ENCODE assay signal across 10 cellular contexts in genomic region chr17:42548993-42549755, GRCh38. TPM values are rescaled to one million over a fixed set of nuclear protein-coding genes. Genes with fewer than 3 reads are reported as not detected.
A peak's percentile ranks its signal among the peaks of the same experiment; 100 is the strongest.
DNase-seq lines count a peak whose midpoint lies in the region; ATAC-seq and FAIRE-seq lines count a peak whose summit lies in the region.
"Had no signal": no experiment of that assay in that cellular context is flagged by ENCODE, and none has a peak within 500 bp of the region (broad histone marks: within the 10 kb centered on the region; RNA-seq: fewer than 3 reads in every experiment).

No MANE protein-coding gene starts in this region.

- peaks cover 5% of the 10 kb centered on the region for H3K4me1 ChIP-seq in CD8-positive, alpha-beta memory T cell (ENCODE audit: insufficient read depth, low read length)

- no peak for DNase-seq in CD8-positive, alpha-beta memory T cell
- DNase-seq in HTR-8/SVneo (ENCODE audit: insufficient read length, low spot score) (no peak), NCI-H526 treated with DMSO at 0.1 percent for 48 hours (lab: John Stamatoyannopoulos, UW) (no peak)
- DNase-seq in activated naive CD8-positive, alpha-beta T cell treated with anti-CD3 and anti-CD28 coated beads, Interleukin-2, amount 10 ng/mL, durations not matched to agents 7 days and 5 days, result no peak
- DNase-seq in naive thymus-derived CD8-positive, alpha-beta T cell, result no peak
- DNase-seq: mesenchymal stem cell had no signal

- ATAC-seq in activated naive CD8-positive, alpha-beta T cell treated with anti-CD3 and anti-CD28 coated beads, Interleukin-2, amount 10 ng/mL, durations not matched to agents 7 days and 5 days (ENCODE audit: low read depth), result no peak
- no peak for ATAC-seq in naive thymus-derived CD8-positive, alpha-beta T cell
- no peak for ATAC-seq in GM21576 (IDR thresholded peaks at IDR 0.05; ENCODE audit: unreplicated experiment)
- ATAC-seq in GM18511 (IDR thresholded peaks at IDR 0.05; ENCODE audit: unreplicated experiment), result no peak
- ATAC-seq in GM18861 (IDR thresholded peaks at IDR 0.05; ENCODE audit: unreplicated experiment), result no peak

- FAIRE-seq in HTR-8/SVneo (lab: Jason Lieb, UNC), result peak; percentile 9

- no peak overlapping the region for H3K4me3 ChIP-seq in CD8-positive, alpha-beta memory T cell (ENCODE audit: low read length)

- POLR2A ChIA-PET in CD8-positive, alpha-beta memory T cell (lab: Charles Lee), result interaction anchor here (1.1 to 1.6 kb wide), 2 partner anchors 12 to 19 kb away, joined by 3 read pairs; no protein-coding TSS in a partner anchor
- POLR2A ChIA-PET in activated naive CD8-positive, alpha-beta T cell treated with anti-CD3 and anti-CD28 coated beads, Interleukin-2, amount 10 ng/mL, durations not matched to agents 7 days and 5 days (lab: Charles Lee), result interaction anchor here (0.8 to 2.4 kb wide), 3 partner anchors 13 to 249 kb away, joined by 3 to 13 read pairs (median 3); partner anchors contain the start of genes NAGLU and PSMC3IP
- POLR2A ChIA-PET in naive thymus-derived CD8-positive, alpha-beta T cell (lab: Charles Lee), result interaction anchor here (0.6 to 2.9 kb wide), 8 partner anchors 12 to 161 kb away, joined by 3 to 16 read pairs (median 5); partner anchors contain the start of genes MLX, NAGLU, PSMC3IP and STAT3

- no peak overlapping the region for H3K27ac Mint-ChIP-seq in CD8-positive, alpha-beta memory T cell
- no peak overlapping the region for H3K27ac Mint-ChIP-seq in activated naive CD8-positive, alpha-beta T cell treated with anti-CD3 and anti-CD28 coated beads, Interleukin-2, amount 10 ng/mL, durations not matched to agents 7 days and 5 days
- H3K27ac Mint-ChIP-seq in naive thymus-derived CD8-positive, alpha-beta T cell, result peak overlapping the region in 3 of 10 donors; percentile 7 to 88 (median 28)

- H3K27ac ChIP-seq in CD8-positive, alpha-beta memory T cell (ENCODE audit: low read depth, low read length), result no peak overlapping the region
- H3K27ac ChIP-seq: gastroesophageal sphincter had no signal

- H3K4me1 Mint-ChIP-seq in CD8-positive, alpha-beta memory T cell, result peaks cover 10 to 35% (median 14%) of the 10 kb centered on the region in 3 donors
- peaks cover 15% of the 10 kb centered on the region for H3K4me1 Mint-ChIP-seq in activated naive CD8-positive, alpha-beta T cell treated with anti-CD3 and anti-CD28 coated beads, Interleukin-2, amount 10 ng/mL, durations not matched to agents 7 days and 5 days
- H3K4me1 Mint-ChIP-seq in naive thymus-derived CD8-positive, alpha-beta T cell, result peaks cover 11 to 39% (median 27%) of the 10 kb centered on the region in 4 donors

- H3K36me3 Mint-ChIP-seq in CD8-positive, alpha-beta memory T cell, result peaks cover 0 to 3% (median 0%) of the 10 kb centered on the region in 3 donors
- H3K36me3 Mint-ChIP-seq in activated naive CD8-positive, alpha-beta T cell treated with anti-CD3 and anti-CD28 coated beads, Interleukin-2, amount 10 ng/mL, durations not matched to agents 7 days and 5 days, result peaks cover 5% of the 10 kb centered on the region
- H3K36me3 Mint-ChIP-seq in naive thymus-derived CD8-positive, alpha-beta T cell, result peaks cover 0 to 2% (median 0%) of the 10 kb centered on the region in 3 donors

- CTCF ChIA-PET in CD8-positive, alpha-beta memory T cell (lab: Charles Lee), result interaction anchor here (0.7 to 3.1 kb wide), 13 partner anchors 13 to 275 kb away, joined by 3 to 10 read pairs (median 4); partner anchors contain the start of genes BECN1, NAGLU, RETREG3 and TUBG1

- no peaks in the 10 kb centered on the region for H3K9me3 Mint-ChIP-seq in CD8-positive, alpha-beta memory T cell
- H3K9me3 Mint-ChIP-seq in activated naive CD8-positive, alpha-beta T cell treated with anti-CD3 and anti-CD28 coated beads, Interleukin-2, amount 10 ng/mL, durations not matched to agents 7 days and 5 days, result no peaks in the 10 kb centered on the region
- H3K9me3 Mint-ChIP-seq in naive thymus-derived CD8-positive, alpha-beta T cell, result no peaks in the 10 kb centered on the region

- no peaks in the 10 kb centered on the region for H3K27me3 ChIP-seq in CD8-positive, alpha-beta memory T cell (ENCODE audit: insufficient read depth, low read length, poor library complexity, severe bottlenecking)
- H3K27me3 ChIP-seq: gastroesophageal sphincter had no signal

- H3K36me3 ChIP-seq in CD8-positive, alpha-beta memory T cell (ENCODE audit: insufficient read depth, low read length), result no peaks in the 10 kb centered on the region

- H3K9me3 ChIP-seq in CD8-positive, alpha-beta memory T cell (ENCODE audit: low read length), result no peaks in the 10 kb centered on the region
- H3K9me3 ChIP-seq: gastroesophageal sphincter had no signal

- H3K27me3 Mint-ChIP-seq in CD8-positive, alpha-beta memory T cell, result no peaks in the 10 kb centered on the region
- H3K27me3 Mint-ChIP-seq in activated naive CD8-positive, alpha-beta T cell treated with anti-CD3 and anti-CD28 coated beads, Interleukin-2, amount 10 ng/mL, durations not matched to agents 7 days and 5 days, result no peaks in the 10 kb centered on the region
- no peaks in the 10 kb centered on the region for H3K27me3 Mint-ChIP-seq in naive thymus-derived CD8-positive, alpha-beta T cell

- peak overlapping the region in 4 of 7 donors; percentile 13 to 62 (median 42) for H3K4me3 Mint-ChIP-seq in CD8-positive, alpha-beta memory T cell
- H3K4me3 Mint-ChIP-seq in activated naive CD8-positive, alpha-beta T cell treated with anti-CD3 and anti-CD28 coated beads, Interleukin-2, amount 10 ng/mL, durations not matched to agents 7 days and 5 days, result peak overlapping the region; percentile 14
- H3K4me3 Mint-ChIP-seq in naive thymus-derived CD8-positive, alpha-beta T cell, result peak overlapping the region; percentile 39 to 72 (median 50)

RNA-seq across cellular contexts. Expression of gene HSD17B1, which starts 3.5 kb away (rescaled TPM):
- total RNA-seq in CD8-positive, alpha-beta memory T cell, result under 1 TPM; 0.29 to 0.37 TPM
- polyA plus RNA-seq in CD8-positive, alpha-beta memory T cell, result 0.48 TPM
- 1 to 10 TPM; 1.2 TPM for total RNA-seq in activated naive CD8-positive, alpha-beta T cell treated with anti-CD3 and anti-CD28 coated beads, Interleukin-2, amount 10 ng/mL, durations not matched to agents 7 days and 5 days
- 1 to 10 TPM; 1.4 to 2.1 TPM for total RNA-seq in naive thymus-derived CD8-positive, alpha-beta T cell
- under 1 TPM; 0.18 to 0.98 (median 0.24) TPM for polyA plus RNA-seq in naive thymus-derived CD8-positive, alpha-beta T cell

RNA-seq across cellular contexts. Expression of gene COASY, which starts 12.8 kb away (rescaled TPM):
- total RNA-seq in CD8-positive, alpha-beta memory T cell, result 100 to 1,000 TPM; 103 to 107 TPM
- polyA plus RNA-seq in CD8-positive, alpha-beta memory T cell, result 65.6 TPM
- total RNA-seq in activated naive CD8-positive, alpha-beta T cell treated with anti-CD3 and anti-CD28 coated beads, Interleukin-2, amount 10 ng/mL, durations not matched to agents 7 days and 5 days, result 10 to 100 TPM; 83.3 to 98.1 TPM
- 10 to 100 TPM; 67.0 to 72.3 TPM for total RNA-seq in naive thymus-derived CD8-positive, alpha-beta T cell
- 10 to 100 TPM; 48.3 to 67.9 (median 65.5) TPM for polyA plus RNA-seq in naive thymus-derived CD8-positive, alpha-beta T cell

RNA-seq across cellular contexts. Expression of gene NAGLU, which starts 13.1 kb away (rescaled TPM):
- total RNA-seq in CD8-positive, alpha-beta memory T cell, result 10 to 100 TPM; 15.8 to 17.4 TPM
- 17.0 TPM for polyA plus RNA-seq in CD8-positive, alpha-beta memory T cell
- total RNA-seq in activated naive CD8-positive, alpha-beta T cell treated with anti-CD3 and anti-CD28 coated beads, Interleukin-2, amount 10 ng/mL, durations not matched to agents 7 days and 5 days, result 10 to 100 TPM; 22.9 to 23.9 TPM
- 10 to 100 TPM; 26.4 to 28.5 TPM for total RNA-seq in naive thymus-derived CD8-positive, alpha-beta T cell
- 10 to 100 TPM in 2 of 3 donors, 1 to 10 TPM in 1; 8.0 to 16.2 (median 13.4) TPM for polyA plus RNA-seq in naive thymus-derived CD8-positive, alpha-beta T cell

RNA-seq across cellular contexts. Expression of gene MLX, which starts 17.7 kb away (rescaled TPM):
- 10 to 100 TPM; 61.8 to 62.3 TPM for total RNA-seq in CD8-positive, alpha-beta memory T cell
- 52.1 TPM for polyA plus RNA-seq in CD8-positive, alpha-beta memory T cell
- 10 to 100 TPM; 62.9 to 64.9 TPM for total RNA-seq in activated naive CD8-positive, alpha-beta T cell treated with anti-CD3 and anti-CD28 coated beads, Interleukin-2, amount 10 ng/mL, durations not matched to agents 7 days and 5 days
- total RNA-seq in naive thymus-derived CD8-positive, alpha-beta T cell, result 10 to 100 TPM; 58.2 to 67.8 TPM
- polyA plus RNA-seq in naive thymus-derived CD8-positive, alpha-beta T cell, result 10 to 100 TPM; 24.6 to 47.1 (median 25.0) TPM

RNA-seq across cellular contexts. Expression of gene PSMC3IP, which starts 28.4 kb away (rescaled TPM):
- total RNA-seq in CD8-positive, alpha-beta memory T cell, result 10 to 100 TPM; 35.9 to 36.2 TPM
- 0.83 TPM for polyA plus RNA-seq in CD8-positive, alpha-beta memory T cell
- total RNA-seq in activated naive CD8-positive, alpha-beta T cell treated with anti-CD3 and anti-CD28 coated beads, Interleukin-2, amount 10 ng/mL, durations not matched to agents 7 days and 5 days, result 10 to 100 TPM; 15.9 to 16.9 TPM
- total RNA-seq in naive thymus-derived CD8-positive, alpha-beta T cell, result 1 to 10 TPM; 3.3 to 4.6 TPM
- polyA plus RNA-seq in naive thymus-derived CD8-positive, alpha-beta T cell, result 1 to 10 TPM in 1 of 3 donors, under 1 TPM in 2; 0.69 to 1.1 (median 0.71) TPM
